ENCODE assay signal across 2 cellular contexts in the genomic region with DNA sequence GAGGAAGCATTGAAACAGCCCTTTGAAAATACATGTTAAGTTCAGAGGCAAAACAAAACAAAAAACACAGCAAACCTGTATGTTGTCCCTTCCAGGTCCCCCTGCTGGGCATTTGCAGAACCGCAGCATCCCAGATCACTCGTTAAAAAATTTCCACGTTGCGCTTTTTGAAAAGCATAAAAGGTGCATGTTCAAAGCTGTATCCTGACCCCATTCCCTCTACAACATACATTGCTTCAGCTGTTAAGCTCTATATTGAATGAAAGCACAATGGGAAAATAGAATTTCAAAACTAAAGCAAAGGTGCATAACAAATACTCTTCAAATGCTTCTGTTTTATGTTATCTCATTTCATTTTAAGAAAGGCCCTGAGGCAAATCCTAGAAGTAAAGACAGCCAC.
TF ChIP-seq lines count a peak whose summit lies in the region.

No MANE protein-coding gene starts in this region.

TF ChIP-seq in IMR-90, 13 proteins besides CTCF, POLR2A, EP300 and RAD21 (continued from another document):
- TF ChIP-seq MXI1 (IDR thresholded peaks at IDR 0.05; ENCODE audit: borderline replicate concordance, low read depth, low read length): no peak
- no peak for TF ChIP-seq MAZ (IDR thresholded peaks at IDR 0.05; ENCODE audit: borderline replicate concordance, low read depth, low read length)
- TF ChIP-seq FOS (IDR thresholded peaks at IDR 0.05; ENCODE audit: low read depth, low read length): no peak

TF ChIP-seq in liver, 16 proteins besides CTCF, POLR2A, EP300 and RAD21 (continued from another document):
- no peak for TF ChIP-seq ZBTB33 (IDR thresholded peaks at IDR 0.05)
- TF ChIP-seq FOXA1 (IDR thresholded peaks at IDR 0.05): no peak
- no peak for TF ChIP-seq HNF4G (IDR thresholded peaks at IDR 0.05)
- no peak for TF ChIP-seq EGR1 (IDR thresholded peaks at IDR 0.05; ENCODE audit: low read depth in 2 of 2)
- TF ChIP-seq RXRA (IDR thresholded peaks at IDR 0.05): no peak
- TF ChIP-seq TAF1 (conservative IDR thresholded peaks at IDR 0.05): no peak
- no peak for TF ChIP-seq SP1 (IDR thresholded peaks at IDR 0.05)
- TF ChIP-seq GABPA (IDR thresholded peaks at IDR 0.05 in 1 of 2, conservative IDR thresholded peaks at IDR 0.05 in 1 of 2): no peak
- no peak for TF ChIP-seq REST (IDR thresholded peaks at IDR 0.05)
- TF ChIP-seq MAX (IDR thresholded peaks at IDR 0.05): no peak
- no peak for TF ChIP-seq JUND (IDR thresholded peaks at IDR 0.05)
- TF ChIP-seq FOXA2 (IDR thresholded peaks at IDR 0.05): no peak
- no peak for TF ChIP-seq YY1 (IDR thresholded peaks at IDR 0.05)
